8 cellular contexts compared by ENCODE assay signal in genomic region chr20:49964964-49965780, GRCh38. TPM values are rescaled to one million over a fixed set of nuclear protein-coding genes. Genes with fewer than 3 reads are reported as not detected.
A peak's percentile ranks its signal among the peaks of the same experiment; 100 is the strongest.
DNase-seq lines count a peak whose midpoint lies in the region; ATAC-seq and TF ChIP-seq lines count a peak whose summit lies in the region.

No MANE protein-coding gene starts in this region.

- peaks cover 5% of the 10 kb centered on the region for H3K9me3 Mint-ChIP-seq in WTC11

- no peaks in the 10 kb centered on the region for H3K9me3 ChIP-seq in liver (ENCODE audit: control insufficient read depth in 4 of 4, low read length in 3 of 4)

- H3K27me3 Mint-ChIP-seq in WTC11 (ENCODE audit: low read depth): no peaks in the 10 kb centered on the region

- H3K4me3 Mint-ChIP-seq in WTC11: no peak overlapping the region

- H3K4me3 ChIP-seq in KMS-11 (IDR thresholded peaks at IDR 0.05; ENCODE audit: insufficient read depth, low read depth, low read length): no peak overlapping the region
- no peak overlapping the region for H3K4me3 ChIP-seq in liver (ENCODE audit: low read depth in 1 of 3, low read length in 3 of 3)

- TF ChIP-seq CTCF in KMS-11 (conservative IDR thresholded peaks at IDR 0.05; ENCODE audit: low read depth, low read length) (peak; percentile 83), WTC11 (IDR thresholded peaks at IDR 0.05) (peak; percentile 62), liver (IDR thresholded peaks at IDR 0.05; ENCODE audit: low read depth, low read length, missing input control) (peak; percentile 32)

- H3K27me3 ChIP-seq in KMS-11 (ENCODE audit: insufficient read depth, low read depth) (no peaks in the 10 kb centered on the region), liver (ENCODE audit: control insufficient read depth in 4 of 4, insufficient read depth in 4 of 4, low read length in 3 of 4) (no peaks in the 10 kb centered on the region)

- H3K4me2 ChIP-seq in KMS-11: no peak overlapping the region

- POLR2A ChIA-PET in WTC11 (lab: Charles Lee): no interaction called here

- ATAC-seq in WTC11 (peak; percentile 98), HG03108 (IDR thresholded peaks at IDR 0.05; ENCODE audit: unreplicated experiment) (no peak)

- DNase-seq in activated CD4-positive, alpha-beta T cell treated with anti-CD3 and anti-CD28 coated beads, Interleukin-2, amount 50 U/mL, for 48 hours: peak; percentile 40 to 52
- DNase-seq in activated CD4-positive, alpha-beta T cell treated with anti-CD3 and anti-CD28 coated beads, Interleukin-2, amount 50 U/mL, for 4 hours: no peak
- DNase-seq in WTC11 (ENCODE audit: low spot score) (peak; percentile 81), cortex of kidney (lab: John Stamatoyannopoulos, UW) (no peak), NCI-H1092 treated with DMSO at 0.1 percent for 48 hours (lab: John Stamatoyannopoulos, UW) (no peak)

- WGBS in liver: 87% methylated on average over 5 of the region's 5 CpGs

- peaks cover 26% of the 10 kb centered on the region for H3K4me1 ChIP-seq in KMS-11 (ENCODE audit: low read depth, poor library complexity, severe bottlenecking)
- H3K4me1 ChIP-seq in liver (ENCODE audit: control insufficient read depth in 4 of 4, insufficient read depth in 4 of 4, low read length in 3 of 4): peaks cover 0 to 1% (median 0%) of the 10 kb centered on the region in 4 donors

- H3K27ac ChIP-seq in KMS-11 (no peak overlapping the region), liver (ENCODE audit: low read depth in 1 of 2, low read length in 2 of 2) (no peak overlapping the region)

- CTCF ChIA-PET in WTC11 (lab: Charles Lee): interaction anchor here (0.5 to 4.6 kb wide), 22 partner anchors 12 to 622 kb away, joined by 3 to 45 read pairs (median 3); partner anchors contain the start of gene RNF114

- peaks cover 5% of the 10 kb centered on the region for H3K36me3 Mint-ChIP-seq in WTC11

- H3K9ac ChIP-seq in KMS-11: no peak overlapping the region
- no peak overlapping the region for H3K9ac ChIP-seq in liver (ENCODE audit: low read depth in 1 of 2, low read length in 2 of 2)

- no peaks in the 10 kb centered on the region for H4K20me1 ChIP-seq in KMS-11 (ENCODE audit: insufficient read depth)

- peaks cover 8% of the 10 kb centered on the region for H3K4me1 Mint-ChIP-seq in WTC11

- H3K36me3 ChIP-seq in KMS-11 (ENCODE audit: insufficient read depth): no peaks in the 10 kb centered on the region
- H3K36me3 ChIP-seq in liver (ENCODE audit: control insufficient read depth in 4 of 4, insufficient read depth in 3 of 4, low read depth in 1 of 4, low read length in 3 of 4): peaks cover 0 to 2% (median 0%) of the 10 kb centered on the region in 4 donors

- no peak overlapping the region for H2AFZ ChIP-seq in KMS-11 (ENCODE audit: low read depth)

- no peak overlapping the region for H3K27ac Mint-ChIP-seq in WTC11

- TF ChIP-seq RAD21 in liver (IDR thresholded peaks at IDR 0.05): peak in 1 of 2 donors; percentile 38

- no peaks in the 10 kb centered on the region for H3K79me2 ChIP-seq in KMS-11 (ENCODE audit: insufficient read depth, low read depth)

TF ChIP-seq in WTC11, 78 proteins besides CTCF, POLR2A, EP300 and RAD21:
- TF ChIP-seq HMGXB4 (CRISPR knock-in tag; IDR thresholded peaks at IDR 0.05): 0 out of 2 replicates have a peak, but pooled peaks have one; percentile 33
- no peak for TF ChIP-seq ZNF121 (CRISPR knock-in tag; IDR thresholded peaks at IDR 0.05)
- peak; percentile 27; the same call in 1 of the 2 replicates for TF ChIP-seq ZNF423 (CRISPR knock-in tag; IDR thresholded peaks at IDR 0.05)

TF ChIP-seq in liver, 16 proteins besides CTCF, POLR2A, EP300 and RAD21:
- TF ChIP-seq YY1 (IDR thresholded peaks at IDR 0.05) (no peak), HNF4A (conservative IDR thresholded peaks at IDR 0.05) (no peak), NR2F2 (IDR thresholded peaks at IDR 0.05) (no peak), RXRA (IDR thresholded peaks at IDR 0.05) (no peak), HNF4G (IDR thresholded peaks at IDR 0.05) (no peak), EGR1 (IDR thresholded peaks at IDR 0.05; ENCODE audit: low read depth in 2 of 2) (no peak), ZBTB33 (IDR thresholded peaks at IDR 0.05) (no peak), FOXA1 (IDR thresholded peaks at IDR 0.05) (no peak), ATF3 (IDR thresholded peaks at IDR 0.05) (no peak)
- TF ChIP-seq, protein P1, sequence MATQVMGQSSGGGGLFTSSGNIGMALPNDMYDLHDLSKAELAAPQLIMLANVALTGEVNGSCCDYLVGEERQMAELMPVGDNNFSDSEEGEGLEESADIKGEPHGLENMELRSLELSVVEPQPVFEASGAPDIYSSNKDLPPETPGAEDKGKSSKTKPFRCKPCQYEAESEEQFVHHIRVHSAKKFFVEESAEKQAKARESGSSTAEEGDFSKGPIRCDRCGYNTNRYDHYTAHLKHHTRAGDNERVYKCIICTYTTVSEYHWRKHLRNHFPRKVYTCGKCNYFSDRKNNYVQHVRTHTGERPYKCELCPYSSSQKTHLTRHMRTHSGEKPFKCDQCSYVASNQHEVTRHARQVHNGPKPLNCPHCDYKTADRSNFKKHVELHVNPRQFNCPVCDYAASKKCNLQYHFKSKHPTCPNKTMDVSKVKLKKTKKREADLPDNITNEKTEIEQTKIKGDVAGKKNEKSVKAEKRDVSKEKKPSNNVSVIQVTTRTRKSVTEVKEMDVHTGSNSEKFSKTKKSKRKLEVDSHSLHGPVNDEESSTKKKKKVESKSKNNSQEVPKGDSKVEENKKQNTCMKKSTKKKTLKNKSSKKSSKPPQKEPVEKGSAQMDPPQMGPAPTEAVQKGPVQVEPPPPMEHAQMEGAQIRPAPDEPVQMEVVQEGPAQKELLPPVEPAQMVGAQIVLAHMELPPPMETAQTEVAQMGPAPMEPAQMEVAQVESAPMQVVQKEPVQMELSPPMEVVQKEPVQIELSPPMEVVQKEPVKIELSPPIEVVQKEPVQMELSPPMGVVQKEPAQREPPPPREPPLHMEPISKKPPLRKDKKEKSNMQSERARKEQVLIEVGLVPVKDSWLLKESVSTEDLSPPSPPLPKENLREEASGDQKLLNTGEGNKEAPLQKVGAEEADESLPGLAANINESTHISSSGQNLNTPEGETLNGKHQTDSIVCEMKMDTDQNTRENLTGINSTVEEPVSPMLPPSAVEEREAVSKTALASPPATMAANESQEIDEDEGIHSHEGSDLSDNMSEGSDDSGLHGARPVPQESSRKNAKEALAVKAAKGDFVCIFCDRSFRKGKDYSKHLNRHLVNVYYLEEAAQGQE (IDR thresholded peaks at IDR 0.05): no peak
TF ChIP-seq in liver: peak in this region for 0.

RNA-seq across cellular contexts. Expression of gene SNAI1, which starts 17.6 kb away (rescaled TPM):
- total RNA-seq in WTC11 (2021) (7.0 to 8.7 TPM (median 7.9 TPM) in 3 replicates), liver (under 1 TPM; 0.28 to 0.75 TPM)
- polyA plus RNA-seq in liver: 1 to 10 TPM in 1 of 2 donors, under 1 TPM in 1; 0.44 to 3.4 TPM

RNA-seq across cellular contexts. Expression of gene RNF114, which starts 29.0 kb away (rescaled TPM):
- 86.6 to 91.6 TPM (median 88.1 TPM) in 3 replicates for total RNA-seq in WTC11 (2021)
- total RNA-seq in liver: 10 to 100 TPM; 30.9 to 87.9 TPM
- polyA plus RNA-seq in liver: 10 to 100 TPM; 33.8 to 48.0 TPM

RNA-seq across cellular contexts. Expression of gene SPATA2, which starts 49.8 kb away (rescaled TPM):
- total RNA-seq in WTC11 (2021) (10.1 to 11.3 TPM (median 11.3 TPM) in 3 replicates), liver (1 to 10 TPM; 1.3 to 1.5 TPM)
- 1 to 10 TPM; 1.2 to 3.4 TPM for polyA plus RNA-seq in liver

Comparison
In these comparisons a context has a peak if more than half of its experiments do, and no peak if none do; other contexts are left out.
1. DNase-seq: peak in activated CD4-positive, alpha-beta T cell treated with anti-CD3 and anti-CD28 coated beads, Interleukin-2, amount 50 U/mL, for 48 hours (2 of 2) and WTC11 (single experiment); none in activated CD4-positive, alpha-beta T cell treated with anti-CD3 and anti-CD28 coated beads, Interleukin-2, amount 50 U/mL, for 4 hours (0 of 2), cortex of kidney (single experiment) and NCI-H1092 treated with DMSO at 0.1 percent for 48 hours (single experiment).
2. CTCF ChIP-seq: peak in every context shown above with its lines; median percentile 83 in KMS-11; 62 in WTC11; 32 in liver.